In genomic region chr22:33038131-33038772, GRCh38 we compare ENCODE assay signal across 18 cellular contexts. TPM values are rescaled to one million over a fixed set of nuclear protein-coding genes. Genes with fewer than 3 reads are reported as not detected.
DNase-seq lines count a peak whose midpoint lies in the region; ATAC-seq and TF ChIP-seq lines count a peak whose summit lies in the region.
"Had no signal": no experiment of that assay in that cellular context is flagged by ENCODE, and none has a peak within 500 bp of the region (broad histone marks: within the 10 kb centered on the region; RNA-seq: fewer than 3 reads in every experiment).

No MANE protein-coding gene starts in this region.

- no peak for TF ChIP-seq CTCF in heart right ventricle (IDR thresholded peaks at IDR 0.05)
- TF ChIP-seq CTCF in left ventricle myocardium inferior (IDR thresholded peaks at IDR 0.05; ENCODE audit: borderline replicate concordance): no peak
- no peak for TF ChIP-seq CTCF in MCF 10A (IDR thresholded peaks at IDR 0.05; ENCODE audit: unreplicated experiment)
- no peak for TF ChIP-seq CTCF in lower lobe of right lung (IDR thresholded peaks at IDR 0.05)
- TF ChIP-seq CTCF in PC-3 (conservative IDR thresholded peaks at IDR 0.05; ENCODE audit: low read depth, low read length): no peak

- H3K4me3 ChIP-seq in heart right ventricle (no peak overlapping the region), left ventricle myocardium inferior (no peak overlapping the region), lower lobe of right lung (no peak overlapping the region), PC-3 (ENCODE audit: low read length) (no peak overlapping the region)

- ATAC-seq in heart right ventricle: peak in 6 of 8 donors; percentile 24 to 75 (median 46)
- ATAC-seq in lower lobe of right lung: no peak
- ATAC-seq in HG03175 (IDR thresholded peaks at IDR 0.05; ENCODE audit: unreplicated experiment): no peak
- ATAC-seq in PC-3: no peak
- ATAC-seq: left lobe of liver; naive thymus-derived CD8-positive, alpha-beta T cell; stimulated activated naive B cell treated with anti-CD40 and anti-IgM and Interleukin-4, amounts not matched to agents 10 μg/mL and 1 μg/mL and 100 μg/mL, for 72 hours had no signal

- H3K27ac ChIP-seq in heart right ventricle (no peak overlapping the region), left ventricle myocardium inferior (replicated peaks) (no peak overlapping the region), lower lobe of right lung (no peak overlapping the region), PC-3 (ENCODE audit: low read length) (no peak overlapping the region)

- H4K20me1 ChIP-seq in PC-3 (ENCODE audit: low read length): no peaks in the 10 kb centered on the region

- H3K4me1 ChIP-seq in heart right ventricle (peaks cover 0 to 4% (median 0%) of the 10 kb centered on the region in 9 donors), left ventricle myocardium inferior (no peaks in the 10 kb centered on the region), lower lobe of right lung (no peaks in the 10 kb centered on the region), PC-3 (ENCODE audit: insufficient read depth, low read length) (no peaks in the 10 kb centered on the region)

- CTCF ChIA-PET in MCF 10A (lab: Yijun Ruan, JAX): interaction anchor here (0.5 to 7.3 kb wide), 6 partner anchors 10 to 521 kb away, joined by 3 to 70 read pairs (median 4); no protein-coding TSS in a partner anchor
- CTCF ChIA-PET in PC-3 (lab: Charles Lee): no interaction called here

- no peaks in the 10 kb centered on the region for H3F3A ChIP-seq in PC-3 (ENCODE audit: low read length, unreplicated experiment)

- H3K4me1 Mint-ChIP-seq in MCF 10A (ENCODE audit: insufficient read depth, unreplicated experiment): peaks cover 20% of the 10 kb centered on the region
- H3K4me1 Mint-ChIP-seq: naive thymus-derived CD8-positive, alpha-beta T cell; stimulated activated naive B cell treated with anti-CD40 and anti-IgM and Interleukin-4, amounts not matched to agents 10 μg/mL and 1 μg/mL and 100 μg/mL, for 72 hours had no signal

- no peak overlapping the region for H3K4me2 ChIP-seq in PC-3 (ENCODE audit: low read length)

- no peak overlapping the region for H2AFZ ChIP-seq in PC-3 (ENCODE audit: low read length)

- H3K9me3 Mint-ChIP-seq in MCF 10A (ENCODE audit: unreplicated experiment): no peaks in the 10 kb centered on the region
- H3K9me3 Mint-ChIP-seq: naive thymus-derived CD8-positive, alpha-beta T cell had no signal

- H3K9me2 ChIP-seq in PC-3 (replicated peaks; ENCODE audit: low read length): no peaks in the 10 kb centered on the region

- no peaks in the 10 kb centered on the region for H3K36me3 Mint-ChIP-seq in MCF 10A (ENCODE audit: insufficient read depth, unreplicated experiment)
- H3K36me3 Mint-ChIP-seq: naive thymus-derived CD8-positive, alpha-beta T cell had no signal

- H3K9me3 ChIP-seq in heart right ventricle (no peaks in the 10 kb centered on the region), left ventricle myocardium inferior (replicated peaks) (no peaks in the 10 kb centered on the region), lower lobe of right lung (no peaks in the 10 kb centered on the region), PC-3 (ENCODE audit: low read length) (no peaks in the 10 kb centered on the region)

- no peaks in the 10 kb centered on the region for H3K27me3 Mint-ChIP-seq in MCF 10A (ENCODE audit: insufficient read depth, unreplicated experiment)

- DNase-seq in heart right ventricle (no peak), left ventricle myocardium inferior (no peak), MCF 10A (ENCODE audit: unreplicated experiment) (peak; percentile 54), islet precursor cell (peak; percentile 73), NCI-H1694 treated with DMSO at 0.1 percent for 48 hours (lab: John Stamatoyannopoulos, UW) (no peak), lower lobe of right lung (no peak), PC-3 (no peak)
- DNase-seq: ACHN; activated CD4-positive, alpha-beta T cell treated with anti-CD3 and anti-CD28 coated beads for 4 hours; activated naive CD4-positive, alpha-beta T cell treated with anti-CD3 and anti-CD28 coated beads, Interleukin-2, amount 50 U/mL, for 16 hours; naive thymus-derived CD8-positive, alpha-beta T cell; NCI-H1105 treated with DMSO at 0.1 percent for 48 hours; NCI-H226; stimulated activated naive B cell treated with anti-CD40 and anti-IgM and Interleukin-4, amounts not matched to agents 10 μg/mL and 1 μg/mL and 100 μg/mL, for 72 hours had no signal

- H3K27ac Mint-ChIP-seq in MCF 10A (ENCODE audit: low read depth, unreplicated experiment): no peak overlapping the region
- H3K27ac Mint-ChIP-seq: naive thymus-derived CD8-positive, alpha-beta T cell; stimulated activated naive B cell treated with anti-CD40 and anti-IgM and Interleukin-4, amounts not matched to agents 10 μg/mL and 1 μg/mL and 100 μg/mL, for 72 hours had no signal

- 36 to 40% methylated on average over 7 of the region's 7 CpGs for WGBS in heart right ventricle, 2 donors

- no peaks in the 10 kb centered on the region for H3K79me2 ChIP-seq in PC-3 (ENCODE audit: low read length)

- POLR2A ChIA-PET in MCF 10A (lab: Yijun Ruan, JAX) (no interaction called here), PC-3 (lab: Charles Lee; ENCODE audit: unreplicated experiment) (no interaction called here)

- intact Hi-C loops in heart right ventricle (cut with DNase I) (no loop called here), left ventricle myocardium inferior (cut with micrococcal nuclease) (no loop called here), MCF 10A (cut with micrococcal nuclease) (no loop called here), lower lobe of right lung (cut with DNase I) (no loop called here), PC-3 (cut with micrococcal nuclease) (no loop called here)

- H3K9ac ChIP-seq in PC-3 (ENCODE audit: low read length): no peak overlapping the region

- H3K27me3 ChIP-seq in heart right ventricle (peaks cover 0 to 58% (median 31%) of the 10 kb centered on the region in 7 donors), left ventricle myocardium inferior (ENCODE audit: low read depth) (peaks cover 86% of the 10 kb centered on the region), lower lobe of right lung (ENCODE audit: low read depth) (peaks cover 10% of the 10 kb centered on the region), PC-3 (ENCODE audit: low read length) (no peaks in the 10 kb centered on the region)

- no peak overlapping the region for H3K4me3 Mint-ChIP-seq in MCF 10A (ENCODE audit: unreplicated experiment)
- H3K4me3 Mint-ChIP-seq: naive thymus-derived CD8-positive, alpha-beta T cell; stimulated activated naive B cell treated with anti-CD40 and anti-IgM and Interleukin-4, amounts not matched to agents 10 μg/mL and 1 μg/mL and 100 μg/mL, for 72 hours had no signal

- no peaks in the 10 kb centered on the region for H3K36me3 ChIP-seq in heart right ventricle
- H3K36me3 ChIP-seq in left ventricle myocardium inferior: no peaks in the 10 kb centered on the region
- no peaks in the 10 kb centered on the region for H3K36me3 ChIP-seq in lower lobe of right lung
- H3K36me3 ChIP-seq in PC-3 (ENCODE audit: low read depth, low read length): no peaks in the 10 kb centered on the region

- BruUV-seq in MCF 10A (replicated peaks; lab: Mats Ljungman, UMichigan) (no TSS peak), PC-3 (replicated peaks; lab: Mats Ljungman, UMichigan) (no TSS peak)

RNA-seq across cellular contexts. Expression of gene SYN3, which starts 19.9 kb away (rescaled TPM):
- under 1 TPM in 8 of 10 donors, not detected in 2; 0.06 to 0.58 (median 0.26) TPM for total RNA-seq in heart right ventricle
- polyA plus RNA-seq in heart right ventricle: under 1 TPM; 0.28 to 0.51 TPM
- 0.14 TPM for total RNA-seq in left ventricle myocardium inferior
- 1.4 TPM in 1 of 2 replicates, not detected in the other for total RNA-seq in MCF 10A (2022)
- 0.97 TPM for total RNA-seq in lower lobe of right lung
- total RNA-seq in PC-3 (2014; rRNA removed): not detected in 2 replicates
- total RNA-seq: glomerular endothelial cell; T-helper 1 cell treated with Interleukin-12 subunit alpha and Interleukin-12 subunit beta and Interleukin-4 antibody, amounts not matched to agents 30 ng/mL and 1 ng/mL, for 36 hours had no signal
- polyA plus RNA-seq: naive thymus-derived CD8-positive, alpha-beta T cell had no signal

Comparison
In these comparisons a context has a peak if more than half of its experiments do, and no peak if none do; other contexts are left out.
1. ATAC-seq: peak in heart right ventricle (6 of 8); none in lower lobe of right lung (0 of 2), HG03175 (single experiment) and PC-3 (single experiment).
2. DNase-seq: peak in MCF 10A (single experiment) and islet precursor cell (single experiment); none in heart right ventricle (0 of 2), left ventricle myocardium inferior (single experiment), NCI-H1694 treated with DMSO at 0.1 percent for 48 hours (single experiment), lower lobe of right lung (single experiment) and PC-3 (single experiment).